In the genomic region with DNA sequence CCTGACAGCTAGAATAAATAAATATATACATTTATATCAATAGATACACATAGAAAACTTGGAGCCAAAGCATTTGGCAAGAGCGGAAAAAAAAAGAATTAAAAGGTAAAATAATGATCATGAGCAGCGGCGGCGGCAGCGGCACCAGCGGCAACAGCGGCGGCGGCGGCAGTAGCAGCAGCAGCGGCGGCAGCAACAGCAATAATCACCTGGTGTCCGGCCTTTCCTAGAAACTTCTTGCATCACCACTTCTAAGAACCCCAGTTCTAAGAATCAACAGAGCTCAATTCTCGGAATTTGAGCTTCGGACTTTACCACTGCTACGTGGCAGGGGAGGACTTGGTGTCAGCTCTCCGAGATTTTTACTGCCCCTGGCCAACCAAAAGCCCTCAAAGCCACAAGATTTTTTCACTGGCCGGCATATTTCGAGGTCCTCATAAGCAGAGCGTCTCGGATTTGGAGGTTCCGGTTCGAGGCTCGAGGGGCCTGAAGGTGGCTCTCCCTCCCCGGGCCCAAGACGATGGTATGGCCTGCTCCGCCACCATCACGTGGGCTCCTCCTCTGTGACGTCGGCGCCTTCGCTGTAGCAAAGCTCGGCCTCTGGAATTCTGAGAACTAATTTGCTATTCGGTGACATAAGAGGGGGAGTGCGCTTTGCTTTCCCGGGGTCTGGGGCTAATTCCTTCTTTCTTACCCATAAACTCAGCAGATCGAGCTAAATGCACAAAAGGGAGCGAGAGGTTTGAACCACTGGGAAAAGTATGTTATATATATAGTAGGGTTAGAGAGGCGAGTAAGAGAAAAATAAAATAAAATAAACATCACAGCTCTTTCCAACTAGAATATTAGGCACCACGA, we compare ENCODE assay signal across 8 cellular contexts. TPM values are rescaled to one million over a fixed set of nuclear protein-coding genes. Genes with fewer than 3 reads are reported as not detected.
A peak's percentile ranks its signal among the peaks of the same experiment; 100 is the strongest.
DNase-seq lines count a peak whose midpoint lies in the region; ATAC-seq and TF ChIP-seq lines count a peak whose summit lies in the region.

A gene (minus strand): TSS at position 268 of the 858 bp plus-strand sequence. CDS start 11,775 bp downstream, outside the sequence.

- H3K9me2 ChIP-seq in MM.1S (replicated peaks; ENCODE audit: insufficient read depth, low read length): no peaks in the 10 kb centered on the region

- peak within 1 kb of the TSS; percentile 98 to 100 (median 100) for H3K27ac Mint-ChIP-seq in naive thymus-derived CD8-positive, alpha-beta T cell

- H3K9me3 ChIP-seq in DND-41 (ENCODE audit: insufficient read depth, low read length, severe bottlenecking): no peaks in the 10 kb centered on the region
- no peaks in the 10 kb centered on the region for H3K9me3 ChIP-seq in HAP-1
- H3K9me3 ChIP-seq in MM.1S (replicated peaks; ENCODE audit: insufficient read depth, low read length): no peaks in the 10 kb centered on the region

- POLR2A ChIA-PET in naive thymus-derived CD8-positive, alpha-beta T cell (lab: Charles Lee): interaction anchor here (0.6 to 1.2 kb wide), 10 partner anchors 15 to 1399 kb away, joined by 3 to 8 read pairs (median 4); no protein-coding TSS in a partner anchor

- peak within 1 kb of the TSS; percentile 99 for H3K9ac ChIP-seq in DND-41 (ENCODE audit: low read depth, low read length)
- H3K9ac ChIP-seq in MM.1S (ENCODE audit: low read length): peak within 1 kb of the TSS; percentile 83

- in situ Hi-C loops in HAP-1 (cut with MboI; ENCODE audit: low sequenced_read_pairs): loop anchor here (25.0 kb wide), 3 partner anchors 1017 to 1492 kb away; a partner anchor contains a TSS

- H3K9me3 Mint-ChIP-seq in naive thymus-derived CD8-positive, alpha-beta T cell: no peaks in the 10 kb centered on the region

- H2AFZ ChIP-seq in DND-41 (ENCODE audit: low read depth, low read length): peak within 1 kb of the TSS; percentile 71
- peak within 1 kb of the TSS; percentile 86 for H2AFZ ChIP-seq in MM.1S (ENCODE audit: low read length)

- peak; percentile 44 for ATAC-seq in DND-41 (ENCODE audit: insufficient read depth, low read depth)
- peak; percentile 47 to 65 for ATAC-seq in naive thymus-derived CD8-positive, alpha-beta T cell
- peak; percentile 51 for ATAC-seq in stimulated activated naive CD8-positive, alpha-beta T cell treated with anti-CD3 and anti-CD28 coated beads, Interleukin-15, Interleukin-2, amounts not matched to agents 100 U/mL and 50 U/mL, for 24 hours

- H3K27me3 ChIP-seq in DND-41 (ENCODE audit: insufficient read depth, low read length, poor library complexity): no peaks in the 10 kb centered on the region
- H3K27me3 ChIP-seq in HAP-1 (ENCODE audit: low read depth): no peaks in the 10 kb centered on the region
- H3K27me3 ChIP-seq in MM.1S (replicated peaks; ENCODE audit: insufficient read depth, low read length): peaks cover 23% of the 10 kb centered on the region

- H3K27ac ChIP-seq in DND-41 (ENCODE audit: low read length): peak within 1 kb of the TSS; percentile 99
- peak within 1 kb of the TSS; percentile 76; the same call in 1 of the 2 replicates for H3K27ac ChIP-seq in MM.1S (ENCODE audit: low read length)

- TF ChIP-seq CTCF in DND-41 (IDR thresholded peaks at IDR 0.05; ENCODE audit: borderline replicate concordance, extremely low read depth, low read length, poor library complexity, severe bottlenecking) (no peak), MM.1S (IDR thresholded peaks at IDR 0.05; ENCODE audit: low read length) (no peak; the same call in 1 of the 2 replicates)

- peaks cover 54% of the 10 kb centered on the region for H3K4me1 ChIP-seq in DND-41 (ENCODE audit: insufficient read depth, low read length)
- H3K4me1 ChIP-seq in HAP-1: peaks cover 32% of the 10 kb centered on the region
- H3K4me1 ChIP-seq in MM.1S (ENCODE audit: low read length): peaks cover 7% of the 10 kb centered on the region

- H3K79me2 ChIP-seq in DND-41 (ENCODE audit: insufficient read depth, low read length): peaks cover 62% of the 10 kb centered on the region
- no peaks in the 10 kb centered on the region for H3K79me2 ChIP-seq in MM.1S (ENCODE audit: low read length)

- H3F3A ChIP-seq in MM.1S (ENCODE audit: insufficient read depth, low read length): peaks cover 12% of the 10 kb centered on the region

- peak within 1 kb of the TSS; percentile 75 to 89 for H3K4me3 ChIP-seq in DND-41 (ENCODE audit: low read depth in 1 of 2, low read length in 2 of 2)
- H3K4me3 ChIP-seq in HAP-1: peak within 1 kb of the TSS; percentile 45
- peak within 1 kb of the TSS; percentile 65 for H3K4me3 ChIP-seq in MM.1S (ENCODE audit: low read length)

- peak within 1 kb of the TSS; percentile 94 to 100 (median 96) for H3K4me3 Mint-ChIP-seq in naive thymus-derived CD8-positive, alpha-beta T cell

- peaks cover 0 to 4% (median 0%) of the 10 kb centered on the region in 5 donors for H3K27me3 Mint-ChIP-seq in naive thymus-derived CD8-positive, alpha-beta T cell

- H3K36me3 ChIP-seq in DND-41 (ENCODE audit: insufficient read depth, low read length) (no peaks in the 10 kb centered on the region; the same call in 1 of the 2 replicates), HAP-1 (replicated peaks) (no peaks in the 10 kb centered on the region), MM.1S (replicated peaks; ENCODE audit: insufficient read depth, low read length) (no peaks in the 10 kb centered on the region)

- no peaks in the 10 kb centered on the region for H4K20me1 ChIP-seq in DND-41 (ENCODE audit: insufficient read depth, low read length)
- no peaks in the 10 kb centered on the region for H4K20me1 ChIP-seq in MM.1S (ENCODE audit: insufficient read depth, low read length)

- H3K36me3 Mint-ChIP-seq in naive thymus-derived CD8-positive, alpha-beta T cell: peaks cover 0 to 6% (median 0%) of the 10 kb centered on the region in 3 donors

- peak; percentile 93 for DNase-seq in DND-41
- peak; percentile 90 to 95 for DNase-seq in HAP-1 (ENCODE audit: low spot score in 2 of 2)
- peak; percentile 99 for DNase-seq in MM.1S
- peak; percentile 91 for DNase-seq in SHP77 treated with DMSO at 0.1 percent for 48 hours (lab: John Stamatoyannopoulos, UW)
- DNase-seq in activated effector memory CD4-positive, alpha-beta T cell treated with Interleukin-2 at 50 U/mL for 16 hours: peak; percentile 80
- peak; percentile 99 for DNase-seq in fibroblast of peridontal ligament (ENCODE audit: extremely low read depth)
- peak; percentile 70 to 97 (median 91) for DNase-seq in naive thymus-derived CD8-positive, alpha-beta T cell
- DNase-seq in stimulated activated naive CD8-positive, alpha-beta T cell treated with anti-CD3 and anti-CD28 coated beads, Interleukin-15, Interleukin-2, amounts not matched to agents 100 U/mL and 50 U/mL, for 24 hours: peak; percentile 86

- H3K4me2 ChIP-seq in DND-41 (ENCODE audit: insufficient read depth, low read length): peak within 1 kb of the TSS; percentile 89
- peak within 1 kb of the TSS; percentile 92 for H3K4me2 ChIP-seq in MM.1S (ENCODE audit: low read depth, low read length)

- H3K4me1 Mint-ChIP-seq in naive thymus-derived CD8-positive, alpha-beta T cell: peaks cover 35 to 91% (median 70%) of the 10 kb centered on the region in 4 donors

RNA-seq across cellular contexts. Expression of the gene that starts here (rescaled TPM):
- 10 to 100 TPM; 21.3 to 23.0 TPM for total RNA-seq in naive thymus-derived CD8-positive, alpha-beta T cell
- 1 to 10 TPM; 1.1 to 2.7 (median 2.3) TPM for polyA plus RNA-seq in naive thymus-derived CD8-positive, alpha-beta T cell

Comparison
In these comparisons a context has a peak if more than half of its experiments do, and no peak if none do; other contexts are left out.
1. Peak in every context shown above with its lines: DNase-seq, ATAC-seq, H3K4me3 ChIP-seq and H3K27ac ChIP-seq.